In the genomic region with DNA sequence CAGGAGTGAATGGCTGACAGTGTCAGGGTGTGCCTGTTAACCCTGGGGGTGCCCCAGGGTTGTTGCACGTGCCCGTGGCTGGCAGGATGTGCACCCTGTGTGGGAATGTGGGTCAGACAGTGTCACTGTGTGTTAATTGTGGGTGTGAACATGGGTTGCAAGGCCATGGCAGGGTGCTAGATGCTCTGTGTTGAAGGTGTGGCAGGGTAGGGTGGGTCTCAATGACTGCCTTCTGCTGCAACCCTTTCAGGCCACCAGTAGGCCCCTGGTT, we compare ENCODE assay signal across 11 cellular contexts. TPM values are rescaled to one million over a fixed set of nuclear protein-coding genes. Genes with fewer than 3 reads are reported as not detected.
A peak's percentile ranks its signal among the peaks of the same experiment; 100 is the strongest.
DNase-seq lines count a peak whose midpoint lies in the region; ATAC-seq and TF ChIP-seq lines count a peak whose summit lies in the region.
"Had no signal": no experiment of that assay in that cellular context is flagged by ENCODE, and none has a peak within 500 bp of the region (broad histone marks: within the 10 kb centered on the region; RNA-seq: fewer than 3 reads in every experiment).

No MANE protein-coding gene starts in this region.

- peak overlapping the region in 2 of 4 donors; percentile 52 to 57 for H3K4me3 Mint-ChIP-seq in CD4-positive, CD25-positive, alpha-beta regulatory T cell
- H3K4me3 Mint-ChIP-seq in mesothelial cell of epicardium, result no peak overlapping the region

- no peak overlapping the region for H3K4me3 ChIP-seq in CD4-positive, CD25-positive, alpha-beta regulatory T cell (ENCODE audit: low read depth, low read length)
- no peak overlapping the region for H3K4me3 ChIP-seq in Karpas-422 (ENCODE audit: low read length)
- H3K4me3 ChIP-seq in adipocyte (ENCODE audit: low read length), result peak overlapping the region; percentile 7
- H3K4me3 ChIP-seq: cardiac muscle cell had no signal

- peak in 1 of 2 donors; percentile 2 for ATAC-seq in CD4-positive, CD25-positive, alpha-beta regulatory T cell (ENCODE audit: low read depth in 2 of 2)
- ATAC-seq in GM18498 (IDR thresholded peaks at IDR 0.05; ENCODE audit: unreplicated experiment), result no peak

- no peaks in the 10 kb centered on the region for H3K36me3 ChIP-seq in CD4-positive, CD25-positive, alpha-beta regulatory T cell (ENCODE audit: control insufficient read depth, insufficient read depth, low read length)
- no peaks in the 10 kb centered on the region for H3K36me3 ChIP-seq in Karpas-422 (ENCODE audit: insufficient read depth, low read length)
- H3K36me3 ChIP-seq in adipocyte (ENCODE audit: control insufficient read depth, insufficient read depth, low read length, severe bottlenecking), result peaks cover 16% of the 10 kb centered on the region
- H3K36me3 ChIP-seq: cardiac muscle cell had no signal

- no peaks in the 10 kb centered on the region for H3K36me3 Mint-ChIP-seq in CD4-positive, CD25-positive, alpha-beta regulatory T cell
- H3K36me3 Mint-ChIP-seq in mesothelial cell of epicardium, result no peaks in the 10 kb centered on the region
- H3K36me3 Mint-ChIP-seq: naive B cell had no signal

- H3K9ac ChIP-seq in Karpas-422 (ENCODE audit: low read length), result peak overlapping the region; percentile 18; the same call in 1 of the 2 replicates
- H3K9ac ChIP-seq in adipocyte (ENCODE audit: low read length), result peak overlapping the region; percentile 75

- peak overlapping the region; percentile 85; the same call in 1 of the 2 replicates for H2AFZ ChIP-seq in Karpas-422 (ENCODE audit: low read length)

- DNase-seq in CD4-positive, CD25-positive, alpha-beta regulatory T cell, result peak in 1 of 3 donors; percentile 64
- DNase-seq in Karpas-422 (no peak), adipocyte (ENCODE audit: low read depth) (no peak), mesothelial cell of epicardium (ENCODE audit: low spot score in 2 of 2, unreplicated experiment in 2 of 2) (no peak), NCI-H1092 (lab: John Stamatoyannopoulos, UW) (no peak), NCI-H1694 treated with DMSO at 0.1 percent for 48 hours (lab: John Stamatoyannopoulos, UW) (no peak), hepatic stellate cell (ENCODE audit: low spot score) (no peak)

- H3K9me2 ChIP-seq in Karpas-422 (replicated peaks; ENCODE audit: insufficient read depth, low read length), result no peaks in the 10 kb centered on the region

- H3K4me1 Mint-ChIP-seq in CD4-positive, CD25-positive, alpha-beta regulatory T cell, result peaks cover 4 to 52% (median 22%) of the 10 kb centered on the region in 4 donors
- H3K4me1 Mint-ChIP-seq in mesothelial cell of epicardium, result peaks cover 40% of the 10 kb centered on the region

- H3K4me2 ChIP-seq in Karpas-422 (ENCODE audit: low read depth, low read length, poor library complexity, severe bottlenecking), result peak overlapping the region; percentile 83

- peak overlapping the region in 2 of 3 donors; percentile 60 to 79 for H3K27ac Mint-ChIP-seq in CD4-positive, CD25-positive, alpha-beta regulatory T cell
- peak overlapping the region; percentile 73 for H3K27ac Mint-ChIP-seq in mesothelial cell of epicardium

- no peaks in the 10 kb centered on the region for H3K9me3 Mint-ChIP-seq in CD4-positive, CD25-positive, alpha-beta regulatory T cell
- H3K9me3 Mint-ChIP-seq in mesothelial cell of epicardium, result no peaks in the 10 kb centered on the region
- H3K9me3 Mint-ChIP-seq: naive B cell had no signal

- H3K4me1 ChIP-seq in CD4-positive, CD25-positive, alpha-beta regulatory T cell (ENCODE audit: control insufficient read depth, insufficient read depth, low read length, poor library complexity, severe bottlenecking), result peaks cover 38% of the 10 kb centered on the region
- H3K4me1 ChIP-seq in Karpas-422 (ENCODE audit: low read length) (peaks cover 16% of the 10 kb centered on the region), adipocyte (ENCODE audit: control insufficient read depth, insufficient read depth, low read length) (peaks cover 53% of the 10 kb centered on the region)

- H3K27me3 Mint-ChIP-seq in CD4-positive, CD25-positive, alpha-beta regulatory T cell, result no peaks in the 10 kb centered on the region
- no peaks in the 10 kb centered on the region for H3K27me3 Mint-ChIP-seq in mesothelial cell of epicardium (ENCODE audit: low read depth)

- peak overlapping the region; percentile 58 for H3K27ac ChIP-seq in CD4-positive, CD25-positive, alpha-beta regulatory T cell (ENCODE audit: insufficient read depth, low read length, poor library complexity, severe bottlenecking)
- H3K27ac ChIP-seq in Karpas-422 (ENCODE audit: low read length), result no peak overlapping the region
- H3K27ac ChIP-seq: cardiac muscle cell had no signal

- no peaks in the 10 kb centered on the region for H4K20me1 ChIP-seq in Karpas-422 (ENCODE audit: insufficient read depth, low read depth, low read length)

- TF ChIP-seq CTCF in mesothelial cell of epicardium (IDR thresholded peaks at IDR 0.05; ENCODE audit: unreplicated experiment), result no peak

- H3K27me3 ChIP-seq in CD4-positive, CD25-positive, alpha-beta regulatory T cell (ENCODE audit: control insufficient read depth, insufficient read depth, low read length), result no peaks in the 10 kb centered on the region
- no peaks in the 10 kb centered on the region for H3K27me3 ChIP-seq in Karpas-422 (ENCODE audit: low read length)
- H3K27me3 ChIP-seq in adipocyte (replicated peaks; ENCODE audit: control insufficient read depth, insufficient read depth, low read length), result no peaks in the 10 kb centered on the region
- H3K27me3 ChIP-seq: cardiac muscle cell, heart left ventricle had no signal

- no peaks in the 10 kb centered on the region for H3K9me3 ChIP-seq in CD4-positive, CD25-positive, alpha-beta regulatory T cell (ENCODE audit: control insufficient read depth in 2 of 2, low read length in 2 of 2)
- H3K9me3 ChIP-seq in Karpas-422 (ENCODE audit: low read length) (no peaks in the 10 kb centered on the region), adipocyte (ENCODE audit: control insufficient read depth, low read length) (no peaks in the 10 kb centered on the region)
- H3K9me3 ChIP-seq: heart left ventricle had no signal

- no peaks in the 10 kb centered on the region for H3K79me2 ChIP-seq in Karpas-422 (ENCODE audit: low read length)

RNA-seq across cellular contexts. Expression of gene RIN1, which starts 8.3 kb away (rescaled TPM):
- 0.57 TPM for total RNA-seq in CD4-positive, CD25-positive, alpha-beta regulatory T cell
- polyA plus RNA-seq in CD4-positive, CD25-positive, alpha-beta regulatory T cell, result 1 to 10 TPM in 1 of 4 donors, under 1 TPM in 3; 0.33 to 1.0 (median 0.95) TPM
- total RNA-seq in Karpas-422 (2014; rRNA removed; shearing (Covaris generic); ENCODE audit: low replicate concordance), result 0.78 and 1.1 TPM in 2 replicates
- total RNA-seq in mesothelial cell of epicardium, result 6.7 to 7.1 TPM (median 7.0 TPM) in 3 replicates

RNA-seq across cellular contexts. Expression of gene CD248, which starts 11.1 kb away (rescaled TPM):
- 0.30 TPM for total RNA-seq in CD4-positive, CD25-positive, alpha-beta regulatory T cell
- polyA plus RNA-seq in CD4-positive, CD25-positive, alpha-beta regulatory T cell, result under 1 TPM; 0.06 to 0.11 (median 0.10) TPM
- not detected in 2 replicates for total RNA-seq in Karpas-422 (2014; rRNA removed; shearing (Covaris generic); ENCODE audit: low replicate concordance)
- total RNA-seq in mesothelial cell of epicardium, result 95.2 to 102 TPM (median 97.9 TPM) in 3 replicates

RNA-seq across cellular contexts. Expression of gene BRMS1, which starts 16.9 kb away (rescaled TPM):
- 53.4 TPM for total RNA-seq in CD4-positive, CD25-positive, alpha-beta regulatory T cell
- polyA plus RNA-seq in CD4-positive, CD25-positive, alpha-beta regulatory T cell, result 10 to 100 TPM; 74.7 to 90.4 (median 82.5) TPM
- total RNA-seq in Karpas-422 (2014; rRNA removed; shearing (Covaris generic); ENCODE audit: low replicate concordance), result 32.0 and 57.1 TPM in 2 replicates
- 25.0 to 27.1 TPM (median 26.5 TPM) in 3 replicates for total RNA-seq in mesothelial cell of epicardium

RNA-seq across cellular contexts. Expression of gene B4GAT1, which starts 19.5 kb away (rescaled TPM):
- total RNA-seq in CD4-positive, CD25-positive, alpha-beta regulatory T cell, result 3.5 TPM
- 10 to 100 TPM in 3 of 4 donors, 1 to 10 TPM in 1; 8.4 to 15.1 (median 12.3) TPM for polyA plus RNA-seq in CD4-positive, CD25-positive, alpha-beta regulatory T cell
- total RNA-seq in Karpas-422 (2014; rRNA removed; shearing (Covaris generic); ENCODE audit: low replicate concordance), result 10.6 and 11.9 TPM in 2 replicates
- 28.1 to 30.2 TPM (median 29.5 TPM) in 3 replicates for total RNA-seq in mesothelial cell of epicardium

RNA-seq across cellular contexts. Expression of gene TMEM151A, which starts 36.3 kb away (rescaled TPM):
- total RNA-seq in CD4-positive, CD25-positive, alpha-beta regulatory T cell, result not detected
- polyA plus RNA-seq in CD4-positive, CD25-positive, alpha-beta regulatory T cell, result not detected
- total RNA-seq in Karpas-422 (2014; rRNA removed; shearing (Covaris generic); ENCODE audit: low replicate concordance), result not detected in 2 replicates
- total RNA-seq in mesothelial cell of epicardium, result 1.3 to 1.8 TPM (median 1.6 TPM) in 3 replicates

Comparison
In these comparisons a context has a peak if more than half of its experiments do, and no peak if none do; other contexts are left out.
1. RNA of gene CD248, which starts 11.1 kb away (total RNA-seq): 95.2 to 102 TPM in mesothelial cell of epicardium; 0.30 TPM in CD4-positive, CD25-positive, alpha-beta regulatory T cell (single experiment) and not detected in Karpas-422; every median in the first group is over 10 times any median in the second.